In the genomic region with DNA sequence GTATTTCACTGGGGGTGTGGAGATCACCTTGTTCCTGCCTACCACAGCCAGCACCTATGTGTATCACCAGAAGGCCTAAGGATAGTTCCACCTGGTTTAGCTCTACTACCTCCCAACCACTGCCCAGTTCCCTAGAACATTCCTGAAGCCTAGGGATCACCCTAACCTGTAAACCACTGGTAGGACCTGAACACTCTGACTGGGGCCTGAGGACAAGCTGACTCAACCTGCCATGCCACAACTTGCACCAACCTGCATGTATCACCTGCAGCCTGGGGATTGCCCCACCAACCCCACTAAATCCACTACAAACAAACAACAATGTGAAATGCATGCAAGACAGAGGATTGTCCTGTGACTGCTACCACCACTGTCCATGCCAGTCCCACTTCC, we compare ENCODE assay signal across 17 cellular contexts.
A peak's percentile ranks its signal among the peaks of the same experiment; 100 is the strongest.
DNase-seq lines count a peak whose midpoint lies in the region; ATAC-seq, FAIRE-seq and TF ChIP-seq lines count a peak whose summit lies in the region.
"Had no signal": no experiment of that assay in that cellular context is flagged by ENCODE, and none has a peak within 500 bp of the region (broad histone marks: within the 10 kb centered on the region; RNA-seq: fewer than 3 reads in every experiment).

No MANE protein-coding gene starts in this region.

- TF ChIP-seq CTCF in bronchial epithelial cell (IDR thresholded peaks at IDR 0.05; ENCODE audit: insufficient read depth, low read length, severe bottlenecking) (no peak), CD14-positive monocyte (IDR thresholded peaks at IDR 0.05) (no peak), chondrocyte (IDR thresholded peaks at IDR 0.05) (no peak)

- peak; percentile 86 for ATAC-seq in esophagus mucosa
- no peak for ATAC-seq in activated T-cell treated with anti-CD3 and anti-CD28 coated beads, Interleukin-2, amount 50 U/mL, for 4 hours
- ATAC-seq: A549 had no signal

- H3K27me3 Mint-ChIP-seq in activated naive CD4-positive, alpha-beta T cell treated with anti-CD3 and anti-CD28 coated beads, Interleukin-2, amount 50 U/mL, for 24 hours: no peaks in the 10 kb centered on the region
- H3K27me3 Mint-ChIP-seq in activated naive CD4-positive, alpha-beta T cell treated with anti-CD3 and anti-CD28 coated beads, Interleukin-2, amount 10 ng/mL, durations not matched to agents 7 days and 5 days: no peaks in the 10 kb centered on the region
- peaks cover 0 to 1% (median 0%) of the 10 kb centered on the region in 3 donors for H3K27me3 Mint-ChIP-seq in CD14-positive monocyte (ENCODE audit: low read depth in 3 of 3)
- H3K27me3 Mint-ChIP-seq in chondrocyte (ENCODE audit: low read depth): no peaks in the 10 kb centered on the region
- no peaks in the 10 kb centered on the region for H3K27me3 Mint-ChIP-seq in activated T-cell treated with anti-CD3 and anti-CD28 coated beads, Interleukin-2, amount 50 U/mL, for 4 hours (ENCODE audit: low read depth)
- H3K27me3 Mint-ChIP-seq: CD4-positive, alpha-beta memory T cell had no signal

- DNase-seq in activated naive CD4-positive, alpha-beta T cell treated with anti-CD3 and anti-CD28 coated beads, Interleukin-2, amount 10 ng/mL, durations not matched to agents 7 days and 5 days: no peak
- DNase-seq in bronchial epithelial cell (ENCODE audit: low read depth) (peak; percentile 67), urothelium cell line (ENCODE audit: low spot score) (no peak), CD14-positive monocyte (ENCODE audit: low spot score) (no peak), chondrocyte (ENCODE audit: low spot score) (no peak)
- DNase-seq in activated T-cell treated with anti-CD3 and anti-CD28 coated beads, Interleukin-2, amount 50 U/mL, for 4 hours: no peak
- DNase-seq: AML-193, DMS153, DMS79 treated with DMSO at 0.1 percent for 48 hours, GF-D8, IMR-90 had no signal

- CTCF ChIA-PET in activated naive CD4-positive, alpha-beta T cell treated with anti-CD3 and anti-CD28 coated beads, Interleukin-2, amount 10 ng/mL, durations not matched to agents 7 days and 5 days (lab: Charles Lee): no interaction called here

- H3K4me3 Mint-ChIP-seq in activated naive CD4-positive, alpha-beta T cell treated with anti-CD3 and anti-CD28 coated beads, Interleukin-2, amount 50 U/mL, for 24 hours: no peak overlapping the region
- no peak overlapping the region for H3K4me3 Mint-ChIP-seq in activated naive CD4-positive, alpha-beta T cell treated with anti-CD3 and anti-CD28 coated beads, Interleukin-2, amount 10 ng/mL, durations not matched to agents 7 days and 5 days
- H3K4me3 Mint-ChIP-seq in CD14-positive monocyte: no peak overlapping the region
- no peak overlapping the region for H3K4me3 Mint-ChIP-seq in chondrocyte (ENCODE audit: unreplicated experiment)
- no peak overlapping the region for H3K4me3 Mint-ChIP-seq in activated T-cell treated with anti-CD3 and anti-CD28 coated beads, Interleukin-2, amount 50 U/mL, for 4 hours
- H3K4me3 Mint-ChIP-seq: CD4-positive, alpha-beta memory T cell; GM23338 had no signal

- no peaks in the 10 kb centered on the region for H3K36me3 ChIP-seq in bronchial epithelial cell (ENCODE audit: control insufficient read depth, insufficient read depth, low read length)

- FAIRE-seq in bronchial epithelial cell (lab: Jason Lieb, UNC): no peak
- FAIRE-seq in urothelium cell line (lab: Jason Lieb, UNC): peak; percentile 62
- FAIRE-seq: A549, HTR-8/SVneo had no signal

- intact Hi-C loops in CD14-positive monocyte (cut with micrococcal nuclease): no loop called here

- peak overlapping the region; percentile 41 for H3K27ac Mint-ChIP-seq in activated naive CD4-positive, alpha-beta T cell treated with anti-CD3 and anti-CD28 coated beads, Interleukin-2, amount 50 U/mL, for 24 hours
- no peak overlapping the region for H3K27ac Mint-ChIP-seq in activated naive CD4-positive, alpha-beta T cell treated with anti-CD3 and anti-CD28 coated beads, Interleukin-2, amount 10 ng/mL, durations not matched to agents 7 days and 5 days
- H3K27ac Mint-ChIP-seq in CD14-positive monocyte (peak overlapping the region in 1 of 7 donors; percentile 34), chondrocyte (ENCODE audit: unreplicated experiment) (no peak overlapping the region)
- H3K27ac Mint-ChIP-seq: GM23338 had no signal

- H3K4me1 Mint-ChIP-seq in activated naive CD4-positive, alpha-beta T cell treated with anti-CD3 and anti-CD28 coated beads, Interleukin-2, amount 50 U/mL, for 24 hours: no peaks in the 10 kb centered on the region
- no peaks in the 10 kb centered on the region for H3K4me1 Mint-ChIP-seq in activated naive CD4-positive, alpha-beta T cell treated with anti-CD3 and anti-CD28 coated beads, Interleukin-2, amount 10 ng/mL, durations not matched to agents 7 days and 5 days
- H3K4me1 Mint-ChIP-seq in CD14-positive monocyte: no peaks in the 10 kb centered on the region
- H3K4me1 Mint-ChIP-seq in chondrocyte (ENCODE audit: low read depth): no peaks in the 10 kb centered on the region
- no peaks in the 10 kb centered on the region for H3K4me1 Mint-ChIP-seq in activated T-cell treated with anti-CD3 and anti-CD28 coated beads, Interleukin-2, amount 50 U/mL, for 4 hours (ENCODE audit: low read depth)
- H3K4me1 Mint-ChIP-seq: CD4-positive, alpha-beta memory T cell had no signal

- no peaks in the 10 kb centered on the region for H3K27me3 ChIP-seq in bronchial epithelial cell (ENCODE audit: control insufficient read depth, insufficient read depth, low read length)

- no peak overlapping the region for H3K4me3 ChIP-seq in bronchial epithelial cell (ENCODE audit: low read depth, low read length)
- H3K4me3 ChIP-seq: A549, GM23338 had no signal

- peaks cover 29% of the 10 kb centered on the region for H3K9me3 Mint-ChIP-seq in activated naive CD4-positive, alpha-beta T cell treated with anti-CD3 and anti-CD28 coated beads, Interleukin-2, amount 50 U/mL, for 24 hours
- peaks cover 44% of the 10 kb centered on the region for H3K9me3 Mint-ChIP-seq in activated naive CD4-positive, alpha-beta T cell treated with anti-CD3 and anti-CD28 coated beads, Interleukin-2, amount 10 ng/mL, durations not matched to agents 7 days and 5 days
- peaks cover 9 to 21% (median 15%) of the 10 kb centered on the region in 7 donors for H3K9me3 Mint-ChIP-seq in CD14-positive monocyte
- H3K9me3 Mint-ChIP-seq in chondrocyte (ENCODE audit: low read depth): peaks cover 38% of the 10 kb centered on the region
- H3K9me3 Mint-ChIP-seq in activated T-cell treated with anti-CD3 and anti-CD28 coated beads, Interleukin-2, amount 50 U/mL, for 4 hours: peaks cover 44% of the 10 kb centered on the region

- H3K36me3 Mint-ChIP-seq in activated naive CD4-positive, alpha-beta T cell treated with anti-CD3 and anti-CD28 coated beads, Interleukin-2, amount 50 U/mL, for 24 hours: no peaks in the 10 kb centered on the region
- H3K36me3 Mint-ChIP-seq in activated naive CD4-positive, alpha-beta T cell treated with anti-CD3 and anti-CD28 coated beads, Interleukin-2, amount 10 ng/mL, durations not matched to agents 7 days and 5 days: no peaks in the 10 kb centered on the region
- H3K36me3 Mint-ChIP-seq in CD14-positive monocyte (no peaks in the 10 kb centered on the region), chondrocyte (ENCODE audit: low read depth) (no peaks in the 10 kb centered on the region)
- H3K36me3 Mint-ChIP-seq in activated T-cell treated with anti-CD3 and anti-CD28 coated beads, Interleukin-2, amount 50 U/mL, for 4 hours (ENCODE audit: insufficient read depth): no peaks in the 10 kb centered on the region
- H3K36me3 Mint-ChIP-seq: CD4-positive, alpha-beta memory T cell had no signal
